ENCODE assay signal across 20 cellular contexts in genomic region chr17:82280537-82280936, GRCh38. TPM values are rescaled to one million over a fixed set of nuclear protein-coding genes. Genes with fewer than 3 reads are reported as not detected.
DNase-seq lines count a peak whose midpoint lies in the region; ATAC-seq lines count a peak whose summit lies in the region.
"Had no signal": no experiment of that assay in that cellular context is flagged by ENCODE, and none has a peak within 500 bp of the region (broad histone marks: within the 10 kb centered on the region; RNA-seq: fewer than 3 reads in every experiment).

No MANE protein-coding gene starts in this region.

- peak overlapping the region; percentile 64 for H3K4me3 Mint-ChIP-seq in stimulated activated effector memory CD8-positive, alpha-beta T cell treated with anti-CD3 and anti-CD28 coated beads, Interleukin-12 subunit alpha, Interleukin-12 subunit beta, amount 100 ng/mL, for 72 hours
- H3K4me3 Mint-ChIP-seq in CD8-positive, alpha-beta memory T cell: no peak overlapping the region
- H3K4me3 Mint-ChIP-seq: CD14-positive monocyte had no signal

- POLR2A ChIA-PET in CD8-positive, alpha-beta memory T cell (lab: Charles Lee): no interaction called here

- intact Hi-C loops in left colon (cut with DNase I, micrococcal nuclease): no loop called here

- peaks cover 39% of the 10 kb centered on the region for H3K4me1 ChIP-seq in SJSA1 (replicated peaks)
- peaks cover 18% of the 10 kb centered on the region for H3K4me1 ChIP-seq in CD8-positive, alpha-beta memory T cell (ENCODE audit: insufficient read depth, low read length)

- peaks cover 33% of the 10 kb centered on the region for H3K4me1 Mint-ChIP-seq in stimulated activated effector memory CD8-positive, alpha-beta T cell treated with anti-CD3 and anti-CD28 coated beads, Interleukin-12 subunit alpha, Interleukin-12 subunit beta, amount 100 ng/mL, for 72 hours
- H3K4me1 Mint-ChIP-seq in CD8-positive, alpha-beta memory T cell: peaks cover 14 to 22% (median 14%) of the 10 kb centered on the region in 3 donors

- H3K27ac Mint-ChIP-seq in stimulated activated effector memory CD8-positive, alpha-beta T cell treated with anti-CD3 and anti-CD28 coated beads, Interleukin-12 subunit alpha, Interleukin-12 subunit beta, amount 100 ng/mL, for 72 hours: no peak overlapping the region
- H3K27ac Mint-ChIP-seq in CD8-positive, alpha-beta memory T cell: peak overlapping the region in 2 of 8 donors; percentile 48 to 85

- CTCF ChIA-PET in CD8-positive, alpha-beta memory T cell (lab: Charles Lee): interaction anchor here (1.2 kb wide), 1 partner anchor 16 kb away, joined by 3 read pairs; no protein-coding TSS in a partner anchor

- peaks cover 13% of the 10 kb centered on the region for H3K36me3 Mint-ChIP-seq in stimulated activated effector memory CD8-positive, alpha-beta T cell treated with anti-CD3 and anti-CD28 coated beads, Interleukin-12 subunit alpha, Interleukin-12 subunit beta, amount 100 ng/mL, for 72 hours
- no peaks in the 10 kb centered on the region for H3K36me3 Mint-ChIP-seq in CD8-positive, alpha-beta memory T cell

- DNase-seq in SJSA1 (ENCODE audit: low read depth in 1 of 2, low spot score in 2 of 2) (no peak), islet precursor cell (peak; percentile 47), left colon (no peak)
- no peak for DNase-seq in stimulated activated effector memory CD8-positive, alpha-beta T cell treated with anti-CD3 and anti-CD28 coated beads, Interleukin-12 subunit alpha, Interleukin-12 subunit beta, amount 100 ng/mL, for 72 hours (ENCODE audit: low spot score in 2 of 2)
- no peak for DNase-seq in CD8-positive, alpha-beta memory T cell
- DNase-seq: DND-41, GM23248, NCI-H1417 treated with DMSO at 0.1 percent for 48 hours, NCI-H187 treated with DMSO at 0.1 percent for 48 hours, NCI-H2227 treated with DMSO at 0.1 percent for 48 hours, NCI-H510A treated with DMSO at 0.1 percent for 48 hours, NCI-H82, OCI-M1 had no signal

- ATAC-seq in stimulated activated effector memory CD8-positive, alpha-beta T cell treated with anti-CD3 and anti-CD28 coated beads, Interleukin-12 subunit alpha, Interleukin-12 subunit beta, amount 100 ng/mL, for 72 hours: no peak
- ATAC-seq in left colon (no peak), GM21515 (IDR thresholded peaks at IDR 0.05; ENCODE audit: unreplicated experiment) (no peak)
- ATAC-seq: HCT116 had no signal

- H3K27me3 ChIP-seq in SJSA1 (replicated peaks): no peaks in the 10 kb centered on the region
- no peaks in the 10 kb centered on the region for H3K27me3 ChIP-seq in CD8-positive, alpha-beta memory T cell (ENCODE audit: insufficient read depth, low read length, poor library complexity, severe bottlenecking)

- no peak overlapping the region for H3K4me3 ChIP-seq in SJSA1
- H3K4me3 ChIP-seq in CD8-positive, alpha-beta memory T cell (ENCODE audit: low read length): no peak overlapping the region
- H3K4me3 ChIP-seq: GM23248 had no signal

- no peaks in the 10 kb centered on the region for H3K27me3 Mint-ChIP-seq in CD8-positive, alpha-beta memory T cell

- H3K9me3 ChIP-seq in KOPT-K1 (ENCODE audit: insufficient read depth, low read length, poor library complexity, severe bottlenecking) (no peaks in the 10 kb centered on the region), SJSA1 (replicated peaks) (no peaks in the 10 kb centered on the region)
- H3K9me3 ChIP-seq in CD8-positive, alpha-beta memory T cell (ENCODE audit: low read length): no peaks in the 10 kb centered on the region

- no peaks in the 10 kb centered on the region for H3K9me3 Mint-ChIP-seq in stimulated activated effector memory CD8-positive, alpha-beta T cell treated with anti-CD3 and anti-CD28 coated beads, Interleukin-12 subunit alpha, Interleukin-12 subunit beta, amount 100 ng/mL, for 72 hours
- no peaks in the 10 kb centered on the region for H3K9me3 Mint-ChIP-seq in CD8-positive, alpha-beta memory T cell

- peak overlapping the region; percentile 11 for H3K27ac ChIP-seq in KOPT-K1 (ENCODE audit: low read depth, low read length, poor library complexity, severe bottlenecking)
- H3K27ac ChIP-seq in SJSA1: peak overlapping the region; percentile 4; the same call in 1 of the 2 replicates
- H3K27ac ChIP-seq in CD8-positive, alpha-beta memory T cell (ENCODE audit: low read depth, low read length): no peak overlapping the region
- H3K27ac ChIP-seq: GM23248, KMS-11 had no signal

- H3K36me3 ChIP-seq in KOPT-K1 (ENCODE audit: insufficient read depth, low read length) (no peaks in the 10 kb centered on the region), SJSA1 (no peaks in the 10 kb centered on the region)
- no peaks in the 10 kb centered on the region for H3K36me3 ChIP-seq in CD8-positive, alpha-beta memory T cell (ENCODE audit: insufficient read depth, low read length)

RNA-seq across cellular contexts. Expression of gene CSNK1D, which starts 7.0 kb away (rescaled TPM):
- 26.0 and 33.7 TPM in 2 replicates for total RNA-seq in SJSA1 (2014; rRNA removed; shearing (Covaris generic))
- 100 to 1,000 TPM; 129 to 141 TPM for total RNA-seq in CD8-positive, alpha-beta memory T cell
- polyA plus RNA-seq in CD8-positive, alpha-beta memory T cell: 74.6 TPM
- 100 to 1,000 TPM; 165 to 166 TPM for total RNA-seq in left colon

RNA-seq across cellular contexts. Expression of gene CD7, which starts 36.9 kb away (rescaled TPM):
- not detected in 2 replicates for total RNA-seq in SJSA1 (2014; rRNA removed; shearing (Covaris generic))
- 100 to 1,000 TPM; 186 to 190 TPM for total RNA-seq in CD8-positive, alpha-beta memory T cell
- 193 TPM for polyA plus RNA-seq in CD8-positive, alpha-beta memory T cell
- total RNA-seq in left colon: 10 to 100 TPM in 1 of 2 donors, 1 to 10 TPM in 1; 5.2 to 10.0 TPM
- total RNA-seq: M059J, SK-MEL-5 had no signal

RNA-seq across cellular contexts. Expression of gene SLC16A3, which starts 51.7 kb away (rescaled TPM):
- 149 and 249 TPM in 2 replicates for total RNA-seq in SJSA1 (2014; rRNA removed; shearing (Covaris generic))
- total RNA-seq in CD8-positive, alpha-beta memory T cell: 10 to 100 TPM; 27.5 to 31.8 TPM
- 3.3 TPM for polyA plus RNA-seq in CD8-positive, alpha-beta memory T cell
- 100 to 1,000 TPM; 112 to 168 TPM for total RNA-seq in left colon

RNA-seq across cellular contexts. Expression of gene SECTM1, which starts 53.0 kb away (rescaled TPM):
- 5.3 and 6.3 TPM in 2 replicates for total RNA-seq in SJSA1 (2014; rRNA removed; shearing (Covaris generic))
- total RNA-seq in CD8-positive, alpha-beta memory T cell: 1 to 10 TPM in 1 of 2 experiments, under 1 TPM in 1; 0.49 to 1.1 TPM
- polyA plus RNA-seq in CD8-positive, alpha-beta memory T cell: 1.9 TPM
- 100 to 1,000 TPM in 1 of 2 donors, 10 to 100 TPM in 1; 78.5 to 127 TPM for total RNA-seq in left colon

Comparison
In these comparisons a context has a peak if more than half of its experiments do, and no peak if none do; other contexts are left out.
1. RNA of gene CD7, which starts 36.9 kb away (total RNA-seq): 186 to 190 TPM in CD8-positive, alpha-beta memory T cell; 5.2 to 10.0 TPM in left colon and not detected in SJSA1; every median in the first group is over 10 times any median in the second.